Comparison of ENCODE assay signal across 13 cellular contexts in the genomic region with DNA sequence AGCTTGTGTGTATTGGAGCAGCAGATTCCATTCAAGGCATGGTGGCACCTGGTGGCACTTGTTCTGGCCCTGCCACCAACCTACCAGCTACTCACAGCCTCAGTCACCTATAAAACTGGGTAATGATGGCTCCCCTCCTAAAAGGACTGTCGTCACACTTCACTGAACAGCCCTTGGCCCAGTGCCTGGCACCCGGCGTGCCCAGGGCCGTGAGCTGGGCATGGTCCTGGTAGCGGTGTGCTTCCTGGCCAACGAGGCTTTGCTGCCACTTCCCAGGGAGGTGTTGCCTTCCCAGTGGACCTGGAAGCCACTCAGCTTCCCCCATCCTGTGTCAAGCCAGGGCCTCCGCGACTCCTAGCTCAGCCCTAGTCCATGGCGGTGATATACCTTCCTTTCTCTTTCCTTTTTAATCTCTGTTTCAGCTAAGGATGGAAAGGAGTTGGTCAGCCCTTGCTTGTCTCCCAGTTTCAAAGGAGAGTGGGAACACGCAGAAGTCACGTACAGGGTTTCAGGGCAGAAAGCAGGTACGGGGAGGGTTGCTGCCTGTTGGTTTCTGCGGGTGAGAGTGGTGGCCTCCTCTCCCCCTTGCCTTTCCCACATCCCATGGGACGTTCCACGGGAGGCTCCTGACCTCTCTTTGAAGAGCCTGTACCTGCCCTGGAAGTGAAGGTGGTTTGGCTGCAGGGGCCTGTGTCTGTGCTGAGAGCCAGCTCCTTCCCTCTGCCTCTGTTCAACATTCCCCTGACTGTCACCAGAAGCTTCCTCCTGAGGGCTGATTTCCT. TPM values are rescaled to one million over a fixed set of nuclear protein-coding genes. Genes with fewer than 3 reads are reported as not detected.
DNase-seq lines count a peak whose midpoint lies in the region; ATAC-seq, FAIRE-seq and TF ChIP-seq lines count a peak whose summit lies in the region.
"Had no signal": no experiment of that assay in that cellular context is flagged by ENCODE, and none has a peak within 500 bp of the region (broad histone marks: within the 10 kb centered on the region; RNA-seq: fewer than 3 reads in every experiment).

No MANE protein-coding gene starts in this region.

- no peak overlapping the region for H3K56ac ChIP-seq in H1 (replicated peaks; ENCODE audit: insufficient read length, low read depth, low read length)

- TF ChIP-seq EP300 in H1 (IDR thresholded peaks at IDR 0.05; ENCODE audit: borderline replicate concordance in 1 of 2, low read depth in 2 of 2, low read length in 2 of 2) = no peak

- no peak for TF ChIP-seq POLR2A in H1 (IDR thresholded peaks at IDR 0.05; ENCODE audit: control extremely low read depth in 1 of 2, low read depth in 2 of 2, low read length in 2 of 2)

- H3K9me3 ChIP-seq in H1 (ENCODE audit: insufficient read depth in 2 of 2, low read depth in 1 of 2, low read length in 1 of 2) (no peaks in the 10 kb centered on the region), mucosa of rectum (ENCODE audit: control insufficient read depth in 2 of 2, low read length in 2 of 2) (no peaks in the 10 kb centered on the region)

- no peak overlapping the region for H3K4ac ChIP-seq in H1 (replicated peaks; ENCODE audit: insufficient read length, low read depth, low read length)

- POLR2A ChIA-PET in H1 (lab: Charles Lee; ENCODE audit: partially characterized antibody) = no interaction called here

- H3K4me3 Mint-ChIP-seq in GM23338 = no peak overlapping the region
- H3K4me3 Mint-ChIP-seq: CD8-positive, alpha-beta T cell had no signal

- 0 out of 2 replicates have a peak overlapping the region, but pooled peaks have one; percentile 8 for H2AK5ac ChIP-seq in H1 (ENCODE audit: low read depth, low read length)

- H3K36me3 ChIP-seq in H1 (ENCODE audit: control insufficient read depth in 2 of 4, insufficient read depth in 4 of 4, low read length in 3 of 4) (no peaks in the 10 kb centered on the region; a peak in 2 of 8 replicates), mucosa of rectum (ENCODE audit: control insufficient read depth in 2 of 2, insufficient read depth in 2 of 2, low read length in 2 of 2) (peaks cover 55 to 74% of the 10 kb centered on the region in 2 donors), GM23338 (ENCODE audit: insufficient read depth) (no peaks in the 10 kb centered on the region)

- no peak overlapping the region for H3K14ac ChIP-seq in H1 (ENCODE audit: insufficient read length)

- H3K23ac ChIP-seq in H1 (ENCODE audit: insufficient read length) = no peak overlapping the region

- H3F3A ChIP-seq in GM23338 (replicated peaks; ENCODE audit: low read depth) = no peaks in the 10 kb centered on the region

- no peak overlapping the region for H4K8ac ChIP-seq in H1 (ENCODE audit: extremely low read depth, insufficient read depth, low read length)

- H3K18ac ChIP-seq in H1 (ENCODE audit: extremely low read depth, low read length) = no peak overlapping the region

- H2BK5ac ChIP-seq in H1 (ENCODE audit: low read depth, low read length) = no peak overlapping the region

- no peak overlapping the region for H2BK12ac ChIP-seq in H1 (ENCODE audit: low read depth, low read length)

- no peaks in the 10 kb centered on the region for H3K79me2 ChIP-seq in H1 (ENCODE audit: control insufficient read depth in 1 of 2, insufficient read depth in 2 of 2, low read length in 2 of 2)
- no peaks in the 10 kb centered on the region for H3K79me2 ChIP-seq in GM23338 (replicated peaks; ENCODE audit: insufficient read depth)

- H2BK15ac ChIP-seq in H1 (ENCODE audit: low read length) = no peak overlapping the region

- no peak overlapping the region for H3K4me2 ChIP-seq in H1 (ENCODE audit: insufficient read depth in 1 of 2, low read depth in 2 of 2, low read length in 2 of 2)
- H3K4me2 ChIP-seq in GM23338 = no peak overlapping the region

- CTCF ChIA-PET in H1 (lab: Charles Lee; ENCODE audit: partially characterized antibody) = interaction anchor here (0.5 to 2.9 kb wide), 9 partner anchors 8 to 225 kb away, joined by 3 to 7 read pairs (median 4); no protein-coding TSS in a partner anchor

- H4K91ac ChIP-seq in H1 (replicated peaks; ENCODE audit: insufficient read length, low read length) = no peak overlapping the region

- 93% methylated on average over 13 of the region's 15 CpGs; no CpG with 5 or more reads in 1 of the 2 experiments for WGBS in H1 (ENCODE audit: extremely low coverage in 1 of 2, insufficient coverage in 1 of 2, insufficient read length in 1 of 2, insufficient replicate concordance in 2 of 2, low coverage in 1 of 2, low lambda C conversion rate in 2 of 2, missing lambda C conversion rate in 1 of 2), 2 experiments

- peaks cover 7% of the 10 kb centered on the region for H3K27me3 Mint-ChIP-seq in GM23338 (ENCODE audit: insufficient read depth, low read depth, poor library complexity)

- TF ChIP-seq RAD21 in H1 (IDR thresholded peaks at IDR 0.05 in 1 of 2, conservative IDR thresholded peaks at IDR 0.05 in 1 of 2; ENCODE audit: low read depth in 2 of 2, low read length in 2 of 2) = no peak

- H3K27ac ChIP-seq in H1 (ENCODE audit: low read depth, low read length) (no peak overlapping the region), mucosa of rectum (ENCODE audit: low read depth in 2 of 2, low read length in 2 of 2) (peak overlapping the region; percentile 48 to 71), GM23338 (ENCODE audit: low read depth) (no peak overlapping the region)

- H3K4me3 ChIP-seq in H1 (ENCODE audit: extremely low read depth in 1 of 4, insufficient read depth in 2 of 4, low read depth in 3 of 4, low read length in 4 of 4) = no peak overlapping the region
- H3K4me3 ChIP-seq in mucosa of rectum (ENCODE audit: low read length in 2 of 2) = no peak overlapping the region
- H3K4me3 ChIP-seq in GM23338 = no peak overlapping the region

- no peaks in the 10 kb centered on the region for H3K27me3 ChIP-seq in H1 (replicated peaks in 1 of 4; ENCODE audit: control insufficient read depth in 3 of 4, extremely low read depth in 1 of 4, insufficient read depth in 3 of 4, low read length in 3 of 4)
- H3K27me3 ChIP-seq in mucosa of rectum (ENCODE audit: control insufficient read depth in 2 of 2, insufficient read depth in 2 of 2, low read length in 2 of 2) = no peaks in the 10 kb centered on the region
- no peaks in the 10 kb centered on the region for H3K27me3 ChIP-seq in GM23338 (ENCODE audit: insufficient read depth)

- DNase-seq in DMS153 treated with DMSO at 0.1 percent for 48 hours (lab: John Stamatoyannopoulos, UW; ENCODE audit: unreplicated experiment) = peak; percentile 44
- DNase-seq in NCI-H2107 (lab: John Stamatoyannopoulos, UW) = peak; percentile 44
- DNase-seq in H1 (ENCODE audit: low read depth in 1 of 2, low spot score in 2 of 2) = no peak
- no peak for DNase-seq in GM23338 (ENCODE audit: low spot score)
- no peak for DNase-seq in activated T-cell treated with anti-CD3 and anti-CD28 coated beads, Interleukin-2, amount 50 U/mL, for 48 hours

- ATAC-seq in GM21423 (IDR thresholded peaks at IDR 0.05; ENCODE audit: unreplicated experiment) (no peak), GM23338 (no peak), GM21723 (IDR thresholded peaks at IDR 0.05; ENCODE audit: unreplicated experiment) (no peak)
- ATAC-seq: activated CD4-positive, CD25-positive, alpha-beta regulatory T cell treated with anti-CD3 and anti-CD28 coated beads, Interleukin-2, amount 50 U/mL, for 24 hours; SK-N-SH treated with all-trans-retinoic acid at 6 μM for 48 hours had no signal

- H4K20me1 ChIP-seq in H1 (replicated peaks in 1 of 2; ENCODE audit: control insufficient read depth in 1 of 2, insufficient read depth in 2 of 2, low read length in 2 of 2) (peaks cover 2 to 7% of the 10 kb centered on the region in 2 experiments), GM23338 (replicated peaks; ENCODE audit: insufficient read depth) (no peaks in the 10 kb centered on the region)

- no peak overlapping the region for H4K5ac ChIP-seq in H1 (ENCODE audit: insufficient read length, low read depth, low read length)

- H3K9me2 ChIP-seq in GM23338 (ENCODE audit: insufficient read depth) = no peaks in the 10 kb centered on the region

- H3K4me1 Mint-ChIP-seq in GM23338 = peaks cover 7% of the 10 kb centered on the region

- no peak for FAIRE-seq in H1 (lab: Jason Lieb, UNC)
- FAIRE-seq: bronchial epithelial cell, H54 had no signal

- H3K4me1 ChIP-seq in H1 (replicated peaks in 1 of 4; ENCODE audit: control insufficient read depth in 3 of 4, insufficient read depth in 4 of 4, low read length in 3 of 4) (peaks cover 0 to 5% (median 2%) of the 10 kb centered on the region in 4 experiments; a peak in 2 of 7 replicates), mucosa of rectum (ENCODE audit: control insufficient read depth in 2 of 2, insufficient read depth in 2 of 2, low read length in 2 of 2) (peaks cover 11 to 31% of the 10 kb centered on the region in 2 donors), GM23338 (ENCODE audit: insufficient read depth) (no peaks in the 10 kb centered on the region)

- TF ChIP-seq CTCF in H1 (IDR thresholded peaks at IDR 0.05; ENCODE audit: control extremely low read depth in 1 of 3, insufficient read depth in 1 of 3, low read depth in 1 of 3, low read length in 3 of 3) (no peak), GM23338 (conservative IDR thresholded peaks at IDR 0.05; ENCODE audit: low read depth in 2 of 2) (no peak)

- no peaks in the 10 kb centered on the region for H3K23me2 ChIP-seq in H1 (ENCODE audit: low read depth, low read length)

- no peaks in the 10 kb centered on the region for H3K9me3 Mint-ChIP-seq in GM23338
- H3K9me3 Mint-ChIP-seq: CD8-positive, alpha-beta T cell had no signal

- H2AFZ ChIP-seq in H1 (ENCODE audit: low read length) (no peak overlapping the region), GM23338 (no peak overlapping the region)

- no peak overlapping the region for H2BK120ac ChIP-seq in H1 (replicated peaks; ENCODE audit: low read depth, low read length)

- no peak overlapping the region for H3K27ac Mint-ChIP-seq in GM23338
- H3K27ac Mint-ChIP-seq: CD8-positive, alpha-beta T cell had no signal

- no peaks in the 10 kb centered on the region for H3K79me1 ChIP-seq in H1 (ENCODE audit: low read depth, low read length)

- H3K9ac ChIP-seq in H1 (replicated peaks in 1 of 4; ENCODE audit: extremely low read depth in 1 of 4, low read depth in 3 of 4, low read length in 3 of 4) = no peak overlapping the region
- H3K9ac ChIP-seq in mucosa of rectum (ENCODE audit: low read depth in 1 of 2, low read length in 2 of 2) = no peak overlapping the region

- H3K36me3 Mint-ChIP-seq in GM23338 (ENCODE audit: low read depth) = no peaks in the 10 kb centered on the region; the same call in 1 of the 3 replicates

- H2BK20ac ChIP-seq in H1 (ENCODE audit: low read length) = no peak overlapping the region

RNA-seq across cellular contexts. Expression of gene ENTPD6, which starts 25.5 kb away (rescaled TPM):
- 43.9 and 47.8 TPM in 2 replicates for total RNA-seq in H1 (2021; fragmentation: NEBNext Ultra II Directional; extraction: Animal tissue kit (Norgen Biotek cat#: 25700))
- polyA plus RNA-seq in H1 (2011; rRNA removed) = 57.3 and 70.6 TPM in 2 replicates
- 61.6 TPM for polyA plus RNA-seq in H1 (2011; cell fraction: cytosol; rRNA removed)
- polyA plus RNA-seq in H1 (2011; cell fraction: nucleus; rRNA removed) = 144 TPM
- 30.1 to 46.8 TPM (median 43.0 TPM) in 4 replicates for polyA plus RNA-seq in H1 (2012, experiment 1 of 2)
- 40.5 TPM for polyA plus RNA-seq in H1 (2012, experiment 2 of 2)
- 35.9 TPM for polyA plus RNA-seq in H1 (2013, experiment 1 of 2)
- polyA plus RNA-seq in H1 (2013, experiment 2 of 2) = 33.7 TPM
- 34.9 and 35.3 TPM in 2 replicates for polyA minus RNA-seq in H1 (2011; rRNA and poly(A)+ RNA removed)
- 24.4 TPM for polyA minus RNA-seq in H1 (2011; cell fraction: cytosol; rRNA and poly(A)+ RNA removed)
- 32.4 TPM for polyA minus RNA-seq in H1 (2011; cell fraction: nucleus; rRNA and poly(A)+ RNA removed)
- total RNA-seq in GM23338 (2014; rRNA removed; shearing (Covaris generic)) = 45.9 TPM in 2 replicates
- polyA plus RNA-seq in GM23338 (2016; fragmentation: Nextera tagmentation; extraction: Ambion mirVana) = 19.0 and 19.3 TPM in 2 replicates

RNA-seq across cellular contexts. Expression of gene PYGB, which starts 26.9 kb away (rescaled TPM):
- total RNA-seq in H1 (2021; fragmentation: NEBNext Ultra II Directional; extraction: Animal tissue kit (Norgen Biotek cat#: 25700)) = 54.9 and 56.0 TPM in 2 replicates
- polyA plus RNA-seq in H1 (2011; rRNA removed) (26.6 and 36.0 TPM in 2 replicates), GM23338 (2016; fragmentation: Nextera tagmentation; extraction: Ambion mirVana) (15.6 and 15.9 TPM in 2 replicates)
- polyA plus RNA-seq in H1 (2011; cell fraction: cytosol; rRNA removed) = 30.5 TPM
- 104 TPM for polyA plus RNA-seq in H1 (2011; cell fraction: nucleus; rRNA removed)
- 29.4 to 49.2 TPM (median 45.5 TPM) in 4 replicates for polyA plus RNA-seq in H1 (2012, experiment 1 of 2)
- polyA plus RNA-seq in H1 (2012, experiment 2 of 2) = 47.3 TPM
- 25.1 TPM for polyA plus RNA-seq in H1 (2013, experiment 1 of 2)
- polyA plus RNA-seq in H1 (2013, experiment 2 of 2) = 22.9 TPM
- 29.7 and 33.8 TPM in 2 replicates for polyA minus RNA-seq in H1 (2011; rRNA and poly(A)+ RNA removed)
- polyA minus RNA-seq in H1 (2011; cell fraction: cytosol; rRNA and poly(A)+ RNA removed) = 27.2 TPM
- polyA minus RNA-seq in H1 (2011; cell fraction: nucleus; rRNA and poly(A)+ RNA removed) = 27.2 TPM
- total RNA-seq in GM23338 (2014; rRNA removed; shearing (Covaris generic)) = 61.9 and 64.0 TPM in 2 replicates

Comparison
In these comparisons a context has a peak if more than half of its experiments do, and no peak if none do; other contexts are left out.
1. DNase-seq: peak in DMS153 treated with DMSO at 0.1 percent for 48 hours (single experiment) and NCI-H2107 (single experiment); none in H1 (0 of 2), GM23338 (single experiment) and activated T-cell treated with anti-CD3 and anti-CD28 coated beads, Interleukin-2, amount 50 U/mL, for 48 hours (0 of 2).
2. H3K27ac ChIP-seq: peak in mucosa of rectum (2 of 2); none in H1 (single experiment) and GM23338 (single experiment).